13 cellular contexts compared by ENCODE assay signal in genomic region chr7:141752634-141753033, GRCh38. TPM values are rescaled to one million over a fixed set of nuclear protein-coding genes. Genes with fewer than 3 reads are reported as not detected.
DNase-seq lines count a peak whose midpoint lies in the region; ATAC-seq and TF ChIP-seq lines count a peak whose summit lies in the region.
"Had no signal": no experiment of that assay in that cellular context is flagged by ENCODE, and none has a peak within 500 bp of the region (broad histone marks: within the 10 kb centered on the region; RNA-seq: fewer than 3 reads in every experiment).

No MANE protein-coding gene starts in this region.

- DNase-seq in MCF 10A (ENCODE audit: unreplicated experiment): no peak
- no peak for DNase-seq in breast epithelium (ENCODE audit: low spot score in 2 of 2)
- peak; percentile 13 for DNase-seq in OCI-LY7 (ENCODE audit: low spot score)
- no peak for DNase-seq in epithelial cell of proximal tubule (ENCODE audit: low read depth)
- DNase-seq in smooth muscle cell (lab: John Stamatoyannopoulos, UW; ENCODE audit: unreplicated experiment): no peak
- no peak for DNase-seq in NCI-H187 (lab: John Stamatoyannopoulos, UW)
- no peak for DNase-seq in left cardiac atrium
- DNase-seq: activated CD8-positive, alpha-beta memory T cell treated with anti-CD3 and anti-CD28 coated beads, Interleukin-2, amount 10 ng/mL, durations not matched to agents 7 days and 5 days; T-cell; trophoblast cell had no signal

- no peaks in the 10 kb centered on the region for H3K27me3 Mint-ChIP-seq in MCF 10A (ENCODE audit: insufficient read depth, unreplicated experiment)
- H3K27me3 Mint-ChIP-seq: activated CD8-positive, alpha-beta memory T cell treated with anti-CD3 and anti-CD28 coated beads, Interleukin-2, amount 10 ng/mL, durations not matched to agents 7 days and 5 days; T-cell had no signal

- no peaks in the 10 kb centered on the region for H3F3A ChIP-seq in smooth muscle cell (ENCODE audit: low read depth)

- H3K9me2 ChIP-seq in OCI-LY7 (ENCODE audit: insufficient read depth, low read length): no peaks in the 10 kb centered on the region

- H4K20me1 ChIP-seq in OCI-LY7 (ENCODE audit: insufficient read depth, low read length): no peaks in the 10 kb centered on the region; the same call in 1 of the 2 replicates
- H4K20me1 ChIP-seq in smooth muscle cell (ENCODE audit: low read depth): no peaks in the 10 kb centered on the region

- no peaks in the 10 kb centered on the region for H3K4me1 ChIP-seq in breast epithelium
- no peaks in the 10 kb centered on the region for H3K4me1 ChIP-seq in OCI-LY7 (ENCODE audit: insufficient read depth, low read length, poor library complexity, severe bottlenecking)
- H3K4me1 ChIP-seq in smooth muscle cell (ENCODE audit: low read depth): no peaks in the 10 kb centered on the region
- H3K4me1 ChIP-seq: BLaER1 treated with 17β-estradiol and CSF1 and Interleukin-3, amounts not matched to agents 10 nM and 100 nM had no signal

- H3K36me3 Mint-ChIP-seq in MCF 10A (ENCODE audit: insufficient read depth, unreplicated experiment): peaks cover 95% of the 10 kb centered on the region

- no peak overlapping the region for H3K27ac ChIP-seq in breast epithelium
- no peak overlapping the region for H3K27ac ChIP-seq in OCI-LY7 (ENCODE audit: low read depth, low read length, poor library complexity, severe bottlenecking)
- no peak overlapping the region for H3K27ac ChIP-seq in smooth muscle cell (ENCODE audit: low read depth)
- H3K27ac ChIP-seq: BLaER1 treated with 17β-estradiol and CSF1 and Interleukin-3, amounts not matched to agents 10 nM and 100 nM had no signal

- POLR2A ChIA-PET in MCF 10A (lab: Yijun Ruan, JAX): no interaction called here
- POLR2A ChIA-PET in OCI-LY7 (lab: Charles Lee): no interaction called here

- no peak overlapping the region for H3K4me3 Mint-ChIP-seq in MCF 10A (ENCODE audit: unreplicated experiment)
- H3K4me3 Mint-ChIP-seq: activated CD8-positive, alpha-beta memory T cell treated with anti-CD3 and anti-CD28 coated beads, Interleukin-2, amount 10 ng/mL, durations not matched to agents 7 days and 5 days; T-cell had no signal

- no peak overlapping the region for H3K9ac ChIP-seq in smooth muscle cell (ENCODE audit: low read depth)
- H3K9ac ChIP-seq: BLaER1 treated with 17β-estradiol and CSF1 and Interleukin-3, amounts not matched to agents 10 nM and 100 nM had no signal

- no peak for TF ChIP-seq POLR2A in breast epithelium (IDR thresholded peaks at IDR 0.05)

- CTCF ChIA-PET in MCF 10A (lab: Yijun Ruan, JAX) (no interaction called here), OCI-LY7 (lab: Charles Lee; ENCODE audit: unreplicated experiment) (no interaction called here)

- H3K36me3 ChIP-seq in breast epithelium (peaks cover 15% of the 10 kb centered on the region), OCI-LY7 (ENCODE audit: insufficient read depth, low read length) (peaks cover 100% of the 10 kb centered on the region), smooth muscle cell (ENCODE audit: low read depth) (peaks cover 53% of the 10 kb centered on the region)

- TSS peak; percentile 1 for BruUV-seq in MCF 10A (replicated peaks; lab: Mats Ljungman, UMichigan)
- BruUV-seq in OCI-LY7 (replicated peaks; lab: Mats Ljungman, UMichigan): no TSS peak

- H3K27ac Mint-ChIP-seq in MCF 10A (ENCODE audit: low read depth, unreplicated experiment): no peak overlapping the region
- H3K27ac Mint-ChIP-seq: activated CD8-positive, alpha-beta memory T cell treated with anti-CD3 and anti-CD28 coated beads, Interleukin-2, amount 10 ng/mL, durations not matched to agents 7 days and 5 days; T-cell had no signal

- H3K4me1 Mint-ChIP-seq in MCF 10A (ENCODE audit: insufficient read depth, unreplicated experiment): no peaks in the 10 kb centered on the region
- H3K4me1 Mint-ChIP-seq: activated CD8-positive, alpha-beta memory T cell treated with anti-CD3 and anti-CD28 coated beads, Interleukin-2, amount 10 ng/mL, durations not matched to agents 7 days and 5 days had no signal

- TF ChIP-seq CTCF in MCF 10A (IDR thresholded peaks at IDR 0.05; ENCODE audit: unreplicated experiment) (peak; percentile 66), breast epithelium (IDR thresholded peaks at IDR 0.05) (no peak), OCI-LY7 (conservative IDR thresholded peaks at IDR 0.05; ENCODE audit: low read length) (peak; percentile 70), epithelial cell of proximal tubule (conservative IDR thresholded peaks at IDR 0.05; ENCODE audit: low read depth, low read length) (peak; percentile 47), smooth muscle cell (IDR thresholded peaks at IDR 0.05; ENCODE audit: borderline replicate concordance, insufficient read depth, poor library complexity, severe bottlenecking) (peak; percentile 34)

- H2AFZ ChIP-seq in OCI-LY7 (ENCODE audit: low read length) (no peak overlapping the region), smooth muscle cell (ENCODE audit: low read depth) (no peak overlapping the region)

- H3K9me3 ChIP-seq in breast epithelium: peaks cover 13 to 26% of the 10 kb centered on the region in 2 donors
- peaks cover 40% of the 10 kb centered on the region for H3K9me3 ChIP-seq in OCI-LY7 (ENCODE audit: low read length)
- peaks cover 13% of the 10 kb centered on the region for H3K9me3 ChIP-seq in smooth muscle cell (replicated peaks; ENCODE audit: low read depth)

- H3K9me3 Mint-ChIP-seq in MCF 10A (ENCODE audit: unreplicated experiment): no peaks in the 10 kb centered on the region

- WGBS in smooth muscle cell (ENCODE audit: low lambda C conversion rate): 98% methylated on average over 13 of the region's 13 CpGs

- no peak for ATAC-seq in GM18498 (IDR thresholded peaks at IDR 0.05; ENCODE audit: unreplicated experiment)
- ATAC-seq in left cardiac atrium: no peak
- ATAC-seq: activated CD8-positive, alpha-beta memory T cell treated with anti-CD3 and anti-CD28 coated beads, Interleukin-2, amount 10 ng/mL, durations not matched to agents 7 days and 5 days; T-cell had no signal

- H3K27me3 ChIP-seq in breast epithelium (no peaks in the 10 kb centered on the region), smooth muscle cell (ENCODE audit: low read depth) (no peaks in the 10 kb centered on the region)
- H3K27me3 ChIP-seq: BLaER1 treated with 17β-estradiol and CSF1 and Interleukin-3, amounts not matched to agents 10 nM and 100 nM had no signal

- H3K79me2 ChIP-seq in OCI-LY7 (ENCODE audit: insufficient read depth, low read depth, low read length) (peaks cover 7% of the 10 kb centered on the region; the same call in 1 of the 2 replicates), smooth muscle cell (ENCODE audit: low read depth) (peaks cover 3% of the 10 kb centered on the region)

- H3K4me3 ChIP-seq in breast epithelium (no peak overlapping the region), OCI-LY7 (ENCODE audit: low read depth, low read length, poor library complexity, severe bottlenecking) (no peak overlapping the region), epithelial cell of proximal tubule (ENCODE audit: low read depth, low read length) (no peak overlapping the region), smooth muscle cell (no peak overlapping the region)

- intact Hi-C loops in MCF 10A (cut with micrococcal nuclease): loop anchor here (1.0 to 5.0 kb wide), 2 partner anchors 14 to 225 kb away; partner anchors contain the start of gene SSBP1
- intact Hi-C loops in breast epithelium (cut with DNase I; ENCODE audit: low total_unique reads): no loop called here
- intact Hi-C loops in OCI-LY7 (cut with micrococcal nuclease; ENCODE audit: unreplicated experiment): no loop called here
- intact Hi-C loops in left cardiac atrium (cut with DNase I): no loop called here

- H3K4me2 ChIP-seq in OCI-LY7 (ENCODE audit: low read length) (no peak overlapping the region), smooth muscle cell (no peak overlapping the region)
- H3K4me2 ChIP-seq: BLaER1 treated with 17β-estradiol and CSF1 and Interleukin-3, amounts not matched to agents 10 nM and 100 nM had no signal

RNA-seq across cellular contexts. Expression of gene TAS2R3, which starts 11.3 kb away (rescaled TPM):
- total RNA-seq in MCF 10A (2022) (2.7 and 3.1 TPM in 2 replicates), breast epithelium (1 to 10 TPM; 2.2 to 4.8 (median 3.9) TPM), OCI-LY7 (2022) (1.5 and 2.4 TPM in 2 replicates), epithelial cell of proximal tubule (0.35 TPM in 1 of 2 replicates, not detected in the other), smooth muscle cell (0.40 and 0.54 TPM in 2 replicates), left cardiac atrium (under 1 TPM; 0.47 to 0.68 TPM)
- total RNA-seq in OCI-LY7 (2014; rRNA removed; shearing (Covaris generic)): 2.5 and 3.8 TPM in 2 replicates
- polyA plus RNA-seq in smooth muscle cell: not detected in 2 replicates

RNA-seq across cellular contexts. Expression of gene SSBP1, which starts 14.5 kb away (rescaled TPM):
- 269 and 340 TPM in 2 replicates for total RNA-seq in MCF 10A (2022)
- 100 to 1,000 TPM in 2 of 3 donors, 10 to 100 TPM in 1; 93.4 to 114 (median 112) TPM for total RNA-seq in breast epithelium
- 177 and 235 TPM in 2 replicates for total RNA-seq in OCI-LY7 (2014; rRNA removed; shearing (Covaris generic))
- total RNA-seq in OCI-LY7 (2022): 157 and 178 TPM in 2 replicates
- total RNA-seq in epithelial cell of proximal tubule: 246 and 313 TPM in 2 replicates
- 178 and 255 TPM in 2 replicates for total RNA-seq in smooth muscle cell
- 202 and 225 TPM in 2 replicates for polyA plus RNA-seq in smooth muscle cell
- total RNA-seq in left cardiac atrium: 100 to 1,000 TPM in 1 of 2 donors, 10 to 100 TPM in 1; 80.6 to 109 TPM

RNA-seq across cellular contexts. Expression of gene TAS2R4, which starts 23.8 kb away (rescaled TPM):
- total RNA-seq in MCF 10A (2022) (2.5 and 3.5 TPM in 2 replicates), breast epithelium (1 to 10 TPM; 1.9 to 4.2 (median 2.0) TPM), OCI-LY7 (2022) (1.2 and 1.8 TPM in 2 replicates), epithelial cell of proximal tubule (0.14 and 0.23 TPM in 2 replicates), smooth muscle cell (1.1 and 1.3 TPM in 2 replicates), left cardiac atrium (under 1 TPM; 0.26 to 0.35 TPM)
- total RNA-seq in OCI-LY7 (2014; rRNA removed; shearing (Covaris generic)): 1.6 and 2.4 TPM in 2 replicates
- polyA plus RNA-seq in smooth muscle cell: 0.52 TPM in 1 of 2 replicates, not detected in the other

RNA-seq across cellular contexts. Expression of gene TAS2R5, which starts 37.4 kb away (rescaled TPM):
- total RNA-seq in MCF 10A (2022) (3.7 and 4.7 TPM in 2 replicates), breast epithelium (10 to 100 TPM in 1 of 3 donors, 1 to 10 TPM in 2; 2.0 to 10.8 (median 2.4) TPM), OCI-LY7 (2022) (1.3 and 1.8 TPM in 2 replicates), epithelial cell of proximal tubule (0.35 TPM in 1 of 2 replicates, not detected in the other), smooth muscle cell (0.36 and 3.1 TPM in 2 replicates), left cardiac atrium (under 1 TPM; 0.53 to 0.58 TPM)
- 1.6 and 2.2 TPM in 2 replicates for total RNA-seq in OCI-LY7 (2014; rRNA removed; shearing (Covaris generic))
- not detected in 2 replicates for polyA plus RNA-seq in smooth muscle cell

RNA-seq across cellular contexts. Expression of gene WEE2, which starts 44.5 kb away (rescaled TPM):
- total RNA-seq in MCF 10A (2022) (not detected in 2 replicates), breast epithelium (not detected), OCI-LY7 (2022) (not detected in 2 replicates), epithelial cell of proximal tubule (not detected in 2 replicates), smooth muscle cell (not detected in 2 replicates), left cardiac atrium (not detected)
- total RNA-seq in OCI-LY7 (2014; rRNA removed; shearing (Covaris generic)): not detected in 2 replicates
- not detected in 2 replicates for polyA plus RNA-seq in smooth muscle cell
- total RNA-seq: activated CD8-positive, alpha-beta memory T cell treated with anti-CD3 and anti-CD28 coated beads, Interleukin-2, amount 10 ng/mL, durations not matched to agents 7 days and 5 days; lower leg skin; T-cell had no signal

Comparison
In these comparisons a context has a peak if more than half of its experiments do, and no peak if none do; other contexts are left out.
1. CTCF ChIP-seq: peak in MCF 10A (single experiment), OCI-LY7 (single experiment), epithelial cell of proximal tubule (single experiment) and smooth muscle cell (single experiment); none in breast epithelium (0 of 3).